Comparison of ENCODE assay signal across 8 cellular contexts in the genomic region with DNA sequence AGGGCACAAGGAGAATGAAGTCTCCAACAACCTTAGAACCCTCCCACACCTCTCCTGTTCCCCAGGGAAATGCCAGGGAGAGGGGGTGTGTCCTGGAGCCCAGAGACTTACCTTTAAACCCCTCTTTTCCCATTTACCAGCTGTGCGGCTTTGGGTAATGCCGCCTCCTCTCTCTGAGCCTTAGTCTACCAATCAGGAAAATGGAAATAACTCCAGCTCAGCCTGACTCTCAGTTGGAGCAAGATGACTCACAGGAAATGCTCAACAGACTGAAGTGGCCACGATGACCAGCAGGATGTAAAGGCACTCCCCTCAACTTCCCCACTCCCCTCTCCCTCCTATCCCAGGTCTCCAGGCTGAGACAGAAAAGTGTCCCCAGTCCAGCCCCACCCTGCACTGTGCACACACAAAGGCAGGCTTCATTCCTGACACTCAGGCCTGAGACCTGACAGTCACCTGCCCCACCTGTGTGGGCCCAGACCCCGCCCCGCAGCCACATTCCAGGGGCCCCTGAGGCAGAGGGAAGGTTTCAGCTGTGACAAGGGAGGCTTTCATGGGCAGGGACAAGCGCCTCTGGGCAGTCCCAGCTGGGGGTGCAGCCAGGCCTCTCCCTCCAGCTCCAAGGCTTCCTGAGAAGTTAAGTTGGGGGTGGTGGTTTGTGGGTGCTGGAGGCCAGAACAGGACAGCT. TPM values are rescaled to one million over a fixed set of nuclear protein-coding genes. Genes with fewer than 3 reads are reported as not detected.
A peak's percentile ranks its signal among the peaks of the same experiment; 100 is the strongest.
DNase-seq lines count a peak whose midpoint lies in the region; ATAC-seq, FAIRE-seq and TF ChIP-seq lines count a peak whose summit lies in the region.

No MANE protein-coding gene starts in this region.

- no peak for TF ChIP-seq POLR2A in tibial nerve (IDR thresholded peaks at IDR 0.05)

- peaks cover 37% of the 10 kb centered on the region for H3K4me1 ChIP-seq in HUES6 (ENCODE audit: control insufficient read depth, insufficient read depth, low read length)
- peaks cover 0 to 3% of the 10 kb centered on the region in 2 donors for H3K4me1 ChIP-seq in lung (ENCODE audit: control insufficient read depth in 2 of 2, insufficient read depth in 2 of 2, low read length in 2 of 2)
- H3K4me1 ChIP-seq in tibial nerve: peaks cover 0 to 14% (median 0%) of the 10 kb centered on the region in 4 donors
- no peaks in the 10 kb centered on the region for H3K4me1 ChIP-seq in HAP-1

- H3K9ac ChIP-seq in HUES6 (ENCODE audit: low read length): peak overlapping the region; percentile 19

- no peak for TF ChIP-seq CTCF in bronchial epithelial cell (IDR thresholded peaks at IDR 0.05; ENCODE audit: insufficient read depth, low read length, severe bottlenecking)
- TF ChIP-seq CTCF in lung (IDR thresholded peaks at IDR 0.05; ENCODE audit: control extremely low read depth, extremely low read depth): no peak
- TF ChIP-seq CTCF in tibial nerve (IDR thresholded peaks at IDR 0.05): no peak

- in situ Hi-C loops in HAP-1 (cut with MboI; ENCODE audit: low sequenced_read_pairs): no loop called here

- H3K36me3 ChIP-seq in HUES6 (ENCODE audit: control insufficient read depth, insufficient read depth, low read length) (peaks cover 28% of the 10 kb centered on the region), bronchial epithelial cell (ENCODE audit: control insufficient read depth, insufficient read depth, low read length) (peaks cover 13% of the 10 kb centered on the region), lung (ENCODE audit: control insufficient read depth in 2 of 2, insufficient read depth in 2 of 2, low read length in 2 of 2) (no peaks in the 10 kb centered on the region), tibial nerve (no peaks in the 10 kb centered on the region), HAP-1 (replicated peaks) (no peaks in the 10 kb centered on the region)

- WGBS in lung, 2 donors: 57 to 68% methylated on average over 6 of the region's 6 CpGs
- 68 to 70% methylated on average over 4 to 6 of the region's 6 CpGs for WGBS in tibial nerve, 2 donors

- H3K27me3 ChIP-seq in HUES6 (ENCODE audit: control insufficient read depth, insufficient read depth, low read length) (no peaks in the 10 kb centered on the region), bronchial epithelial cell (ENCODE audit: control insufficient read depth, insufficient read depth, low read length) (no peaks in the 10 kb centered on the region), lung (ENCODE audit: control insufficient read depth, insufficient read depth) (no peaks in the 10 kb centered on the region), tibial nerve (peaks cover 0 to 4% of the 10 kb centered on the region in 2 donors), HAP-1 (ENCODE audit: low read depth) (no peaks in the 10 kb centered on the region)

- DNase-seq in AG08396 (ENCODE audit: low spot score) (peak; percentile 68), bronchial epithelial cell (ENCODE audit: low read depth) (peak; percentile 96), lung (ENCODE audit: low spot score) (peak; percentile 89), tibial nerve (ENCODE audit: low spot score in 2 of 2) (no peak), HAP-1 (ENCODE audit: low spot score in 2 of 2) (no peak), SKM-1 (lab: John Stamatoyannopoulos, UW; ENCODE audit: unreplicated experiment) (no peak)
- DNase-seq in activated CD4-positive, CD25-positive, alpha-beta regulatory T cell treated with anti-CD3 and anti-CD28 coated beads, Interleukin-2, amount 50 U/mL, for 72 hours: no peak

- H3K9me3 ChIP-seq in HUES6 (ENCODE audit: control insufficient read depth, insufficient read depth, low read depth, low read length) (no peaks in the 10 kb centered on the region), lung (ENCODE audit: control insufficient read depth in 2 of 2, insufficient read depth in 1 of 2, low read length in 1 of 2) (peaks cover 0 to 3% of the 10 kb centered on the region in 2 donors), tibial nerve (no peaks in the 10 kb centered on the region), HAP-1 (no peaks in the 10 kb centered on the region)

- peak; percentile 64 for ATAC-seq in lung (ENCODE audit: insufficient read depth, low FRiP score)

- no peak for TF ChIP-seq EP300 in tibial nerve (IDR thresholded peaks at IDR 0.05)

- peak; percentile 98 for FAIRE-seq in bronchial epithelial cell (lab: Jason Lieb, UNC)

- H3K4me3 ChIP-seq in HUES6 (ENCODE audit: low read depth, low read length) (no peak overlapping the region), bronchial epithelial cell (ENCODE audit: low read depth, low read length) (no peak overlapping the region), lung (no peak overlapping the region), tibial nerve (no peak overlapping the region), HAP-1 (no peak overlapping the region)

- H3K27ac ChIP-seq in HUES6 (ENCODE audit: low read depth, low read length): peak overlapping the region; percentile 27; the same call in 1 of the 2 replicates
- H3K27ac ChIP-seq in lung (ENCODE audit: low read depth in 1 of 2, low read length in 1 of 2): peak overlapping the region in 1 of 2 donors; percentile 87
- H3K27ac ChIP-seq in tibial nerve: peak overlapping the region in 1 of 4 donors; percentile 52

RNA-seq across cellular contexts. Expression of gene KRT15, which starts 3.0 kb away (rescaled TPM):
- total RNA-seq in bronchial epithelial cell (67.9 and 71.8 TPM in 2 replicates), lung (10 to 100 TPM; 20.4 to 51.7 TPM), tibial nerve (1 to 10 TPM in 1 of 4 donors, under 1 TPM in 2, not detected in 1; 0.42 to 4.2 (median 0.78) TPM)
- polyA plus RNA-seq in lung: 10 to 100 TPM; 15.2 to 33.6 TPM

RNA-seq across cellular contexts. Expression of gene KRT19, which starts 6.4 kb away (rescaled TPM):
- total RNA-seq in bronchial epithelial cell (3,104 and 4,112 TPM in 2 replicates), lung (100 to 1,000 TPM; 495 to 770 TPM), tibial nerve (1,000 to 10,000 TPM in 2 of 4 donors, 100 to 1,000 TPM in 1, 10 to 100 TPM in 1; 85.5 to 1,774 (median 1,323) TPM)
- 100 to 1,000 TPM; 637 to 811 TPM for polyA plus RNA-seq in lung

RNA-seq across cellular contexts. Expression of gene KRT13, which starts 16.3 kb away (rescaled TPM):
- 112 and 242 TPM in 2 replicates for total RNA-seq in bronchial epithelial cell
- 10 to 100 TPM in 1 of 2 donors, 1 to 10 TPM in 1; 7.9 to 11.6 TPM for total RNA-seq in lung
- polyA plus RNA-seq in lung: 10 to 100 TPM in 1 of 2 donors, 1 to 10 TPM in 1; 4.0 to 16.1 TPM
- under 1 TPM in 1 of 4 donors, not detected in 3; 0.42 TPM for total RNA-seq in tibial nerve

RNA-seq across cellular contexts. Expression of gene KRT36, which starts 32.0 kb away (rescaled TPM):
- total RNA-seq in bronchial epithelial cell (under 0.01 TPM in 1 of 2 replicates, not detected in the other), lung (not detected), tibial nerve (under 1 TPM in 1 of 4 donors, not detected in 3; 0.42 TPM)
- polyA plus RNA-seq in lung: under 1 TPM in 1 of 2 donors, not detected in 1; 0.02 TPM

RNA-seq across cellular contexts. Expression of gene KRT35, which starts 40.8 kb away (rescaled TPM):
- not detected in 2 replicates for total RNA-seq in bronchial epithelial cell
- not detected for total RNA-seq in lung
- polyA plus RNA-seq in lung: not detected
- total RNA-seq in tibial nerve: not detected

Comparison
In these comparisons a context has a peak if more than half of its experiments do, and no peak if none do; other contexts are left out.
1. DNase-seq: peak in AG08396 (single experiment), bronchial epithelial cell (single experiment) and lung (single experiment); none in activated CD4-positive, CD25-positive, alpha-beta regulatory T cell treated with anti-CD3 and anti-CD28 coated beads, Interleukin-2, amount 50 U/mL, for 72 hours (single experiment), tibial nerve (0 of 2), HAP-1 (0 of 2) and SKM-1 (single experiment).
2. RNA of gene KRT15, which starts 3.0 kb away (total RNA-seq): 67.9 to 71.8 TPM in bronchial epithelial cell and 20.4 to 51.7 TPM in lung; 0.42 to 4.2 TPM in tibial nerve; every median in the first group is over 4 times any median in the second.